ENCODE assay signal across 8 cellular contexts in genomic region chr6:24666097-24666615, GRCh38. TPM values are rescaled to one million over a fixed set of nuclear protein-coding genes. Genes with fewer than 3 reads are reported as not detected.
A peak's percentile ranks its signal among the peaks of the same experiment; 100 is the strongest.
DNase-seq lines count a peak whose midpoint lies in the region; ATAC-seq and TF ChIP-seq lines count a peak whose summit lies in the region.

No MANE protein-coding gene starts in this region.

- peaks cover 33% of the 10 kb centered on the region for H3F3A ChIP-seq in PC-9 (ENCODE audit: insufficient read depth, low read depth)

- DNase-seq in PC-9: peak in 1 of 2 experiments; percentile 24
- DNase-seq in body of pancreas: peak; percentile 31 to 48 (median 38)
- DNase-seq in iPS-NIHi11 (ENCODE audit: low spot score): peak; percentile 49
- DNase-seq in stimulated activated CD4-positive, alpha-beta T cell treated with anti-CD3 and anti-CD28 coated beads, Interleukin-15, amount 100 ng/mL, for 24 hours: peak; percentile 59
- DNase-seq in mesenteric fat pad (ENCODE audit: low spot score): no peak

- TF ChIP-seq CTCF in 22Rv1 (IDR thresholded peaks at IDR 0.05): no peak
- TF ChIP-seq CTCF in PC-9 (conservative IDR thresholded peaks at IDR 0.05): no peak
- no peak for TF ChIP-seq CTCF in body of pancreas (IDR thresholded peaks at IDR 0.05)

- H3K27me3 ChIP-seq in PC-9 (ENCODE audit: insufficient read depth, low read depth): no peaks in the 10 kb centered on the region
- H3K27me3 ChIP-seq in body of pancreas: no peaks in the 10 kb centered on the region

- POLR2A ChIA-PET in PC-9 (lab: Charles Lee; ENCODE audit: unreplicated experiment): interaction anchor here (0.6 to 1.0 kb wide), 3 partner anchors 21 to 152 kb away, joined by 4 read pairs; no protein-coding TSS in a partner anchor

- peaks cover 45% of the 10 kb centered on the region for H3K4me1 ChIP-seq in PC-9 (replicated peaks; ENCODE audit: insufficient read depth)
- H3K4me1 ChIP-seq in body of pancreas: peaks cover 47% of the 10 kb centered on the region

- 0% methylated on average over 14 to 26 of the region's 26 CpGs for WGBS in body of pancreas, 2 donors

- peaks cover 11% of the 10 kb centered on the region for H3K9me3 ChIP-seq in PC-9 (ENCODE audit: insufficient read depth, low read depth)
- H3K9me3 ChIP-seq in body of pancreas: no peaks in the 10 kb centered on the region

- H3K4me2 ChIP-seq in PC-9: peak overlapping the region; percentile 97

- no peaks in the 10 kb centered on the region for H4K20me1 ChIP-seq in PC-9 (ENCODE audit: insufficient read depth)

- peak; percentile 55 for ATAC-seq in GM18498 (IDR thresholded peaks at IDR 0.05; ENCODE audit: unreplicated experiment)
- ATAC-seq in HG02970 (IDR thresholded peaks at IDR 0.05; ENCODE audit: low FRiP score, unreplicated experiment): peak; percentile 22
- ATAC-seq in body of pancreas: peak; percentile 39

- H3K9me2 ChIP-seq in PC-9 (ENCODE audit: insufficient read depth): no peaks in the 10 kb centered on the region

- peaks cover 42% of the 10 kb centered on the region for H3K36me3 ChIP-seq in PC-9 (ENCODE audit: low read depth)
- H3K36me3 ChIP-seq in body of pancreas (replicated peaks in 1 of 2; ENCODE audit: insufficient read depth in 1 of 2, low read depth in 2 of 2): peaks cover 0 to 2% of the 10 kb centered on the region in 2 donors

- H3K4me3 ChIP-seq in PC-9 (peak overlapping the region; percentile 98), body of pancreas (peak overlapping the region; percentile 66 to 71)

- H3K27ac ChIP-seq in 22Rv1 (peak overlapping the region; percentile 87), PC-9 (peak overlapping the region; percentile 97), body of pancreas (peak overlapping the region; percentile 65 to 96 (median 92))

- BruUV-seq in PC-9 (replicated peaks; lab: Mats Ljungman, UMichigan): TSS peak; percentile 61

- no peak for TF ChIP-seq POLR2A in body of pancreas (IDR thresholded peaks at IDR 0.05)

- H3K79me2 ChIP-seq in PC-9 (ENCODE audit: low read depth): peaks cover 72% of the 10 kb centered on the region

- CTCF ChIA-PET in PC-9 (lab: Charles Lee): no interaction called here

- intact Hi-C loops in PC-9 (cut with micrococcal nuclease; ENCODE audit: unreplicated experiment) (loop anchor here (2.0 kb wide), 2 partner anchors 55 to 77 kb away; no protein-coding TSS in a partner anchor), body of pancreas (cut with DNase I) (no loop called here)

- H2AFZ ChIP-seq in PC-9: peak overlapping the region; percentile 92

RNA-seq across cellular contexts. Expression of gene TDP2, which starts 0.5 kb away (rescaled TPM):
- total RNA-seq in PC-9 (2021) (83.0 and 95.8 TPM in 2 replicates), body of pancreas (10 to 100 TPM; 21.0 to 25.1 TPM), mesenteric fat pad (29.9 TPM)

RNA-seq across cellular contexts. Expression of gene ACOT13, which starts 0.7 kb away (rescaled TPM):
- 70.9 and 79.2 TPM in 2 replicates for total RNA-seq in PC-9 (2021)
- 1 to 10 TPM; 2.6 to 3.4 TPM for total RNA-seq in body of pancreas
- 17.0 TPM for total RNA-seq in mesenteric fat pad

RNA-seq across cellular contexts. Expression of gene KIAA0319, which starts 20.2 kb away (rescaled TPM):
- total RNA-seq in PC-9 (2021): 14.4 and 15.3 TPM in 2 replicates
- total RNA-seq in body of pancreas: 1 to 10 TPM; 2.1 to 2.3 TPM
- 0.13 TPM for total RNA-seq in mesenteric fat pad

RNA-seq across cellular contexts. Expression of gene C6orf62, which starts 52.8 kb away (rescaled TPM):
- total RNA-seq in PC-9 (2021) (107 and 128 TPM in 2 replicates), body of pancreas (10 to 100 TPM; 46.5 to 70.0 TPM), mesenteric fat pad (99.2 TPM)
